Comparison of ENCODE assay signal across 20 cellular contexts in genomic region chr16:68197250-68197649, GRCh38. TPM values are rescaled to one million over a fixed set of nuclear protein-coding genes. Genes with fewer than 3 reads are reported as not detected.
DNase-seq lines count a peak whose midpoint lies in the region; ATAC-seq and TF ChIP-seq lines count a peak whose summit lies in the region.
"Had no signal": no experiment of that assay in that cellular context is flagged by ENCODE, and none has a peak within 500 bp of the region (broad histone marks: within the 10 kb centered on the region; RNA-seq: fewer than 3 reads in every experiment).

No MANE protein-coding gene starts in this region.

- H3K4me2 ChIP-seq in Karpas-422 (ENCODE audit: low read depth, low read length, poor library complexity, severe bottlenecking), result no peak overlapping the region

- no peak overlapping the region for H2AFZ ChIP-seq in Karpas-422 (ENCODE audit: low read length)

- H3K36me3 ChIP-seq in Karpas-422 (ENCODE audit: insufficient read depth, low read length), result 0 out of 2 replicates have a peak, but pooled peaks cover 5% of the 10 kb centered on the region
- H3K36me3 ChIP-seq in right atrium auricular region, result no peaks in the 10 kb centered on the region
- H3K36me3 ChIP-seq: cardiac muscle cell, transverse colon had no signal

- no peak overlapping the region for H3K9ac ChIP-seq in Karpas-422 (ENCODE audit: low read length)

- peaks cover 74% of the 10 kb centered on the region for H3K79me2 ChIP-seq in Karpas-422 (ENCODE audit: low read length)

- peaks cover 86% of the 10 kb centered on the region for H3K4me1 ChIP-seq in Karpas-422 (ENCODE audit: low read length)
- H3K4me1 ChIP-seq in right atrium auricular region, result peaks cover 0 to 3% of the 10 kb centered on the region in 2 donors
- H3K4me1 ChIP-seq: spleen, transverse colon had no signal

- H3K9me2 ChIP-seq in Karpas-422 (replicated peaks; ENCODE audit: insufficient read depth, low read length), result no peaks in the 10 kb centered on the region

- DNase-seq in EH (ENCODE audit: low read depth) (peak; percentile 71), Karpas-422 (no peak), choroid plexus epithelial cell (ENCODE audit: low read depth) (peak; percentile 29), myocyte (ENCODE audit: low read depth) (peak; percentile 59), superior temporal gyrus (ENCODE audit: extremely low spot score) (no peak), right atrium auricular region (ENCODE audit: low spot score) (no peak)
- DNase-seq: activated CD4-positive, alpha-beta T cell treated with anti-CD3 and anti-CD28 coated beads for 48 hours; activated CD8-positive, alpha-beta memory T cell treated with anti-CD3 and anti-CD28 coated beads, Interleukin-2, amount 10 ng/mL, durations not matched to agents 7 days and 5 days; CD8-positive, alpha-beta memory T cell; left ventricle myocardium inferior; NCI-H1436 treated with DMSO at 0.1 percent for 48 hours; SIG-M5; spleen; stimulated activated CD4-positive, alpha-beta T cell treated with anti-CD3 and anti-CD28 coated beads, Interleukin-4, amount 100 ng/mL, for 24 hours; T-cell; transverse colon had no signal

- ATAC-seq in GM18909 (IDR thresholded peaks at IDR 0.05; ENCODE audit: poor library complexity, unreplicated experiment) (no peak), GM19463 (IDR thresholded peaks at IDR 0.05; ENCODE audit: unreplicated experiment) (no peak)
- ATAC-seq: activated CD8-positive, alpha-beta memory T cell treated with anti-CD3 and anti-CD28 coated beads, Interleukin-2, amount 10 ng/mL, durations not matched to agents 7 days and 5 days; T-cell had no signal

- H3K9me3 ChIP-seq in Karpas-422 (ENCODE audit: low read length) (no peaks in the 10 kb centered on the region), right atrium auricular region (no peaks in the 10 kb centered on the region)
- H3K9me3 ChIP-seq: left ventricle myocardium inferior, spleen, transverse colon had no signal

- no peak overlapping the region for H3K4me3 ChIP-seq in Karpas-422 (ENCODE audit: low read length)
- no peak overlapping the region for H3K4me3 ChIP-seq in choroid plexus epithelial cell (ENCODE audit: low read depth, low read length)
- H3K4me3 ChIP-seq in right atrium auricular region, result no peak overlapping the region
- H3K4me3 ChIP-seq: cardiac muscle cell, left ventricle myocardium inferior, spleen, transverse colon had no signal

- TF ChIP-seq CTCF in choroid plexus epithelial cell (conservative IDR thresholded peaks at IDR 0.05; ENCODE audit: low read depth, low read length) (no peak), right atrium auricular region (IDR thresholded peaks at IDR 0.05) (no peak)

- no peaks in the 10 kb centered on the region for H3K27me3 ChIP-seq in Karpas-422 (ENCODE audit: low read length)
- no peaks in the 10 kb centered on the region for H3K27me3 ChIP-seq in right atrium auricular region
- H3K27me3 ChIP-seq: cardiac muscle cell, spleen, transverse colon had no signal

- H3K27ac ChIP-seq in Karpas-422 (ENCODE audit: low read length) (peak overlapping the region; percentile 50), right atrium auricular region (no peak overlapping the region)
- H3K27ac ChIP-seq: cardiac muscle cell, epithelial cell of prostate, left ventricle myocardium inferior, spleen, transverse colon had no signal

- no peaks in the 10 kb centered on the region for H4K20me1 ChIP-seq in Karpas-422 (ENCODE audit: insufficient read depth, low read depth, low read length)

RNA-seq across cellular contexts. Expression of gene ESRP2, which starts 38.7 kb away (rescaled TPM):
- not detected in 2 replicates for total RNA-seq in Karpas-422 (2014; rRNA removed; shearing (Covaris generic); ENCODE audit: low replicate concordance)
- total RNA-seq in myocyte, result 0.11 TPM in 1 of 2 replicates, not detected in the other
- polyA plus RNA-seq in myocyte (2012), result 0.35 TPM
- total RNA-seq in right atrium auricular region, result 1 to 10 TPM in 1 of 2 donors, under 1 TPM in 1; 0.59 to 1.2 TPM
- total RNA-seq: activated CD8-positive, alpha-beta memory T cell treated with anti-CD3 and anti-CD28 coated beads, Interleukin-2, amount 10 ng/mL, durations not matched to agents 7 days and 5 days had no signal

RNA-seq across cellular contexts. Expression of gene PLA2G15, which starts 47.9 kb away (rescaled TPM):
- 8.7 and 14.3 TPM in 2 replicates for total RNA-seq in Karpas-422 (2014; rRNA removed; shearing (Covaris generic); ENCODE audit: low replicate concordance)
- 127 and 180 TPM in 2 replicates for total RNA-seq in myocyte
- polyA plus RNA-seq in myocyte (2012), result 72.6 TPM
- 10 to 100 TPM; 28.3 to 29.1 TPM for total RNA-seq in right atrium auricular region

Comparison
In these comparisons a context has a peak if more than half of its experiments do, and no peak if none do; other contexts are left out.
1. DNase-seq: peak in EH (single experiment), choroid plexus epithelial cell (single experiment) and myocyte (single experiment); none in Karpas-422 (single experiment), superior temporal gyrus (single experiment) and right atrium auricular region (single experiment).